In the genomic region with DNA sequence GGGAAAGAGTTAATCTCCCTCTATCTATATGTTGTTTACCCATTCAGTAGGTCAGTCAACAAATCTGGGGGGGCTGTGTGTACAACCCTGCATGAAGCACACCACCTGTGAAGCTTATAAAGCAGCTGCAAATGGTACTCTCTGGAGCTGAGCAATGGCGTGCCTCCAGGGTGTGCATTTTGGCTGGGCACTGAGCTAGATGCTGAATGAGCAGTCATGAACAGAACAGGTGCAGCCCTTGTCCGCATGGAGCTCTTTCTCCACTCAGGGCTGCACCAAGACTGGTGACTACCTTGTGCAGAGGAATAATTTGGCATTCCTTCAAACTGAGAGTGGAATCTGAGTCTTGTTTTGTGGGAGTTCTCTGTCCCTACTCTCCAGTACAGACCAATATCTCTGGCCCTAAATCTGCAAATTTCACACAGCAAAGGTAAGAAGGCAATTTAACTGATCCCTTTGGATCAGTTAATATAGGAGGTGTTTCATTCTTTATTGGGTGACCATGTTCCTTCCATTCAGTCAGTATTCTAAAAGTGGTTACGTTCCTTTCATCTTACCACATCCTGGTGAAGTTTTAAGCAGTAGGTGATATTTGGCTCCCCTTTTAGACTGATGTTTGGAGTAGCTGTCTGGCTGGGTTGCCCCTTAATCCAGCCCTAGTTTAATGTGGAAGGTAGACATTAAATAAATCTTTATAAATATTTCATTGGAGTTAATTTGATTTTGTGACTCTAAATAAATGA, we compare ENCODE assay signal across 1 cellular context.
TF ChIP-seq lines count a peak whose summit lies in the region.

No MANE protein-coding gene starts in this region.

TF ChIP-seq in GM12878, 131 proteins besides CTCF, POLR2A, EP300 and RAD21 (continued from another document):
- TF ChIP-seq, protein P1, sequence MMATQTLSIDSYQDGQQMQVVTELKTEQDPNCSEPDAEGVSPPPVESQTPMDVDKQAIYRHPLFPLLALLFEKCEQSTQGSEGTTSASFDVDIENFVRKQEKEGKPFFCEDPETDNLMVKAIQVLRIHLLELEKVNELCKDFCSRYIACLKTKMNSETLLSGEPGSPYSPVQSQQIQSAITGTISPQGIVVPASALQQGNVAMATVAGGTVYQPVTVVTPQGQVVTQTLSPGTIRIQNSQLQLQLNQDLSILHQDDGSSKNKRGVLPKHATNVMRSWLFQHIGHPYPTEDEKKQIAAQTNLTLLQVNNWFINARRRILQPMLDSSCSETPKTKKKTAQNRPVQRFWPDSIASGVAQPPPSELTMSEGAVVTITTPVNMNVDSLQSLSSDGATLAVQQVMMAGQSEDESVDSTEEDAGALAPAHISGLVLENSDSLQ (IDR thresholded peaks at IDR 0.05), result no peak
- TF ChIP-seq CHD4 (IDR thresholded peaks at IDR 0.05) (no peak), ASH2L (IDR thresholded peaks at IDR 0.05; ENCODE audit: borderline replicate concordance, low read depth) (no peak), IRF4 (IDR thresholded peaks at IDR 0.05; ENCODE audit: low read depth, low read length) (no peak), RFX5 (IDR thresholded peaks at IDR 0.05; ENCODE audit: low read depth, low read length) (no peak), ZZZ3 (IDR thresholded peaks at IDR 0.05; ENCODE audit: control insufficient read depth, insufficient read length, low read depth) (no peak), TAF1 (IDR thresholded peaks at IDR 0.05; ENCODE audit: borderline replicate concordance, low read depth, low read length) (no peak), GATAD2B (conservative IDR thresholded peaks at IDR 0.05; ENCODE audit: low read depth) (no peak)
TF ChIP-seq in GM12878: peak in this region for 0.
